In the genomic region with DNA sequence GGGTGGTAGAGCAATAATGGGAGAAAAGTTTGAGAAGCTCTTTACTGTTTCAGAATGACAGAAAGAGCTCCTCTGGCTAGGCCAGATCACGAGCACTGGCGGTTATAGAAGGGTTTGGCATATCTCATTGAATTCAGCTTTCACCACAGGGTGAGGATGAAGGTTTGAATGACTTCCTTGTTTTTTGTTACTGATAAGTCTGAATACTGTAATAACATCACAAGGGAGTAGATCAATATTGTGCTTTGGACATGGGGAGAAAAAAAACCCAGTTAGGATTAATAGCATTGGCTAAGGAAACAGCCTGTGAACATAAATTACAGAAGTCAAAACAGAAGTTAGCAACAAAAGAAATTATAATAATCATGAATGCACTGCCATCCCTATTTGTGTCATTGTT, we compare ENCODE assay signal across 14 cellular contexts.
"Had no signal": no experiment of that assay in that cellular context is flagged by ENCODE, and none has a peak within 500 bp of the region (broad histone marks: within the 10 kb centered on the region; RNA-seq: fewer than 3 reads in every experiment).

No MANE protein-coding gene starts in this region.

- H3K9me3 Mint-ChIP-seq: natural killer cell treated with Interleukin-12 subunit alpha and Interleukin-12 subunit beta and Interleukin-15 and Interleukin-18, amount 100 ng/mL, for 72 hours had no signal

- H3K4me3 ChIP-seq: hepatocyte, lung, mucosa of descending colon, sigmoid colon, suprapubic skin, upper lobe of left lung had no signal

- ATAC-seq: activated CD8-positive, alpha-beta memory T cell treated with anti-CD3 and anti-CD28 coated beads, Interleukin-2, amount 10 ng/mL, durations not matched to agents 7 days and 5 days; mucosa of descending colon; natural killer cell treated with Interleukin-12 subunit alpha and Interleukin-12 subunit beta and Interleukin-15 and Interleukin-18, amount 100 ng/mL, for 72 hours; stimulated activated naive CD8-positive, alpha-beta T cell treated with anti-CD3 and anti-CD28 coated beads, Interleukin-15, Interleukin-2, amounts not matched to agents 100 U/mL and 50 U/mL, for 24 hours had no signal

- H3K27me3 Mint-ChIP-seq: activated CD8-positive, alpha-beta memory T cell treated with anti-CD3 and anti-CD28 coated beads, Interleukin-2, amount 10 ng/mL, durations not matched to agents 7 days and 5 days; natural killer cell treated with Interleukin-12 subunit alpha and Interleukin-12 subunit beta and Interleukin-15 and Interleukin-18, amount 100 ng/mL, for 72 hours had no signal

- H3K27ac Mint-ChIP-seq: activated CD8-positive, alpha-beta memory T cell treated with anti-CD3 and anti-CD28 coated beads, Interleukin-2, amount 10 ng/mL, durations not matched to agents 7 days and 5 days; natural killer cell treated with Interleukin-12 subunit alpha and Interleukin-12 subunit beta and Interleukin-15 and Interleukin-18, amount 100 ng/mL, for 72 hours had no signal

- H3K9me3 ChIP-seq: mucosa of descending colon, sigmoid colon, suprapubic skin, upper lobe of left lung had no signal

- H3K4me3 Mint-ChIP-seq: activated CD8-positive, alpha-beta memory T cell treated with anti-CD3 and anti-CD28 coated beads, Interleukin-2, amount 10 ng/mL, durations not matched to agents 7 days and 5 days; natural killer cell treated with Interleukin-12 subunit alpha and Interleukin-12 subunit beta and Interleukin-15 and Interleukin-18, amount 100 ng/mL, for 72 hours had no signal

- DNase-seq: activated CD8-positive, alpha-beta memory T cell treated with anti-CD3 and anti-CD28 coated beads, Interleukin-2, amount 10 ng/mL, durations not matched to agents 7 days and 5 days; central memory CD4-positive, alpha-beta T cell; cortex of kidney; effector CD8-positive, alpha-beta T cell; kidney; mucosa of descending colon; sigmoid colon; stimulated activated CD4-positive, alpha-beta T cell treated with anti-CD3 and anti-CD28 coated beads, Interleukin-12 subunit alpha, Interleukin-12 subunit beta, amount 100 ng/mL, for 4 hours; stimulated activated naive CD8-positive, alpha-beta T cell treated with anti-CD3 and anti-CD28 coated beads, Interleukin-15, Interleukin-2, amounts not matched to agents 100 U/mL and 50 U/mL, for 24 hours; upper lobe of left lung had no signal

- H3K27me3 ChIP-seq: hepatocyte, sigmoid colon, suprapubic skin, upper lobe of left lung had no signal

- H3K27ac ChIP-seq: hepatocyte, sigmoid colon, suprapubic skin, upper lobe of left lung had no signal
